ENCODE assay signal across 11 cellular contexts in genomic region chr11:61011950-61012830, GRCh38. TPM values are rescaled to one million over a fixed set of nuclear protein-coding genes. Genes with fewer than 3 reads are reported as not detected.
DNase-seq lines count a peak whose midpoint lies in the region; ATAC-seq and TF ChIP-seq lines count a peak whose summit lies in the region.
"Had no signal": no experiment of that assay in that cellular context is flagged by ENCODE, and none has a peak within 500 bp of the region (broad histone marks: within the 10 kb centered on the region; RNA-seq: fewer than 3 reads in every experiment).

No MANE protein-coding gene starts in this region.

- H3K4me1 ChIP-seq in DOHH2 (ENCODE audit: control insufficient read depth, low read length): peaks cover 38% of the 10 kb centered on the region

- H3K27ac Mint-ChIP-seq in activated B cell treated with CpG ODN at 0.5 μM for 24 hours: no peak overlapping the region

- H3K9me3 Mint-ChIP-seq in activated B cell treated with CpG ODN at 0.5 μM for 24 hours: no peaks in the 10 kb centered on the region
- H3K9me3 Mint-ChIP-seq: natural killer cell treated with Interleukin-12 subunit alpha and Interleukin-12 subunit beta and Interleukin-15 and Interleukin-18, amount 100 ng/mL, for 72 hours had no signal

- H3K27me3 Mint-ChIP-seq in activated B cell treated with CpG ODN at 0.5 μM for 24 hours: no peaks in the 10 kb centered on the region

- H3K36me3 ChIP-seq in DOHH2 (ENCODE audit: control insufficient read depth, low read length) (no peaks in the 10 kb centered on the region), MG63 (no peaks in the 10 kb centered on the region)
- H3K36me3 ChIP-seq: stomach had no signal

- POLR2A ChIA-PET in activated B cell treated with CpG ODN at 0.5 μM for 24 hours (lab: Charles Lee): interaction anchor here (0.8 to 1.0 kb wide), 3 partner anchors 62 to 93 kb away, joined by 3 to 5 read pairs (median 3); no protein-coding TSS in a partner anchor

- TF ChIP-seq CTCF in DOHH2 (IDR thresholded peaks at IDR 0.05; ENCODE audit: low read depth, low read length, poor library complexity, severe bottlenecking): no peak
- no peak for TF ChIP-seq CTCF in activated B cell treated with CpG ODN at 0.5 μM for 24 hours (IDR thresholded peaks at IDR 0.05)

- no peaks in the 10 kb centered on the region for H3K9me2 ChIP-seq in DOHH2 (replicated peaks; ENCODE audit: control insufficient read depth, low read length)

- H3K79me2 ChIP-seq in DOHH2 (ENCODE audit: control insufficient read depth, low read length): no peaks in the 10 kb centered on the region

- peaks cover 28% of the 10 kb centered on the region for H3K4me1 Mint-ChIP-seq in activated B cell treated with CpG ODN at 0.5 μM for 24 hours

- peak; percentile 45 for ATAC-seq in activated B cell treated with CpG ODN at 0.5 μM for 24 hours (ENCODE audit: low read depth)
- ATAC-seq: natural killer cell treated with Interleukin-12 subunit alpha and Interleukin-12 subunit beta and Interleukin-15 and Interleukin-18, amount 100 ng/mL, for 72 hours had no signal

- no peak overlapping the region for H3K27ac ChIP-seq in DOHH2 (ENCODE audit: low read depth, low read length)
- H3K27ac ChIP-seq: stomach had no signal

- CTCF ChIA-PET in activated B cell treated with CpG ODN at 0.5 μM for 24 hours (lab: Charles Lee): interaction anchor here (1.2 kb wide), 1 partner anchor 63 kb away, joined by 3 read pairs; no protein-coding TSS in a partner anchor

- no peaks in the 10 kb centered on the region for H3K9me3 ChIP-seq in DOHH2 (ENCODE audit: control insufficient read depth, insufficient read depth, low read length)
- H3K9me3 ChIP-seq in MG63: no peaks in the 10 kb centered on the region
- H3K9me3 ChIP-seq: stomach had no signal

- intact Hi-C loops in activated B cell treated with CpG ODN at 0.5 μM for 24 hours (cut with micrococcal nuclease): no loop called here

- no peaks in the 10 kb centered on the region for H3F3A ChIP-seq in DOHH2 (ENCODE audit: control insufficient read depth, insufficient read depth)

- peak overlapping the region; percentile 37 for H3K4me3 Mint-ChIP-seq in activated B cell treated with CpG ODN at 0.5 μM for 24 hours
- H3K4me3 Mint-ChIP-seq: natural killer cell treated with Interleukin-12 subunit alpha and Interleukin-12 subunit beta and Interleukin-15 and Interleukin-18, amount 100 ng/mL, for 72 hours had no signal

- no peaks in the 10 kb centered on the region for H3K27me3 ChIP-seq in DOHH2 (ENCODE audit: control insufficient read depth, low read length)
- no peaks in the 10 kb centered on the region for H3K27me3 ChIP-seq in MG63

- H3K4me3 ChIP-seq in DOHH2 (ENCODE audit: low read length) (peak overlapping the region; percentile 12), MG63 (no peak overlapping the region)
- H3K4me3 ChIP-seq: stomach had no signal

- peak; percentile 54 for DNase-seq in Ammon's horn (ENCODE audit: low spot score)
- DNase-seq in activated B cell treated with CpG ODN at 0.5 μM for 24 hours: no peak
- peak; percentile 23 for DNase-seq in kidney glomerular epithelial cell (lab: John Stamatoyannopoulos, UW)
- no peak for DNase-seq in GOT3 (lab: John Stamatoyannopoulos, UW)
- DNase-seq in NCI-H2107 (lab: John Stamatoyannopoulos, UW): no peak
- no peak for DNase-seq in MG63
- no peak for DNase-seq in central memory CD4-positive, alpha-beta T cell
- DNase-seq: activated CD4-positive, CD25-positive, alpha-beta regulatory T cell treated with anti-CD3 and anti-CD28 coated beads, Interleukin-2, amount 50 U/mL, for 72 hours had no signal

- H3K4me2 ChIP-seq in DOHH2 (ENCODE audit: low read length): peak overlapping the region; percentile 51

- H4K20me1 ChIP-seq in DOHH2 (ENCODE audit: control insufficient read depth, insufficient read depth, low read depth, low read length): no peaks in the 10 kb centered on the region

- H3K36me3 Mint-ChIP-seq in activated B cell treated with CpG ODN at 0.5 μM for 24 hours (ENCODE audit: low read depth): no peaks in the 10 kb centered on the region

RNA-seq across cellular contexts. Expression of gene CD6, which starts 40.7 kb away (rescaled TPM):
- 6.7 and 12.0 TPM in 2 replicates for total RNA-seq in activated B cell treated with CpG ODN at 0.5 μM for 24 hours
- not detected in 2 replicates for total RNA-seq in MG63 (2014; rRNA removed; shearing (Covaris generic); ENCODE audit: low replicate concordance)

Comparison
In these comparisons a context has a peak if more than half of its experiments do, and no peak if none do; other contexts are left out.
1. DNase-seq: peak in Ammon's horn (single experiment) and kidney glomerular epithelial cell (single experiment); none in activated B cell treated with CpG ODN at 0.5 μM for 24 hours (single experiment), GOT3 (single experiment), NCI-H2107 (single experiment), MG63 (single experiment) and central memory CD4-positive, alpha-beta T cell (single experiment).